Comparison of ENCODE assay signal across 8 cellular contexts in genomic region chr22:37843746-37844089, GRCh38. TPM values are rescaled to one million over a fixed set of nuclear protein-coding genes. Genes with fewer than 3 reads are reported as not detected.
DNase-seq lines count a peak whose midpoint lies in the region; ATAC-seq and TF ChIP-seq lines count a peak whose summit lies in the region.

No MANE protein-coding gene starts in this region.

- no peaks in the 10 kb centered on the region for H3K9me3 ChIP-seq in SJCRH30 (replicated peaks)
- H3K9me3 ChIP-seq in mammary epithelial cell (replicated peaks; ENCODE audit: insufficient read depth, low read length) = peaks cover 7% of the 10 kb centered on the region
- H3K9me3 ChIP-seq in right lobe of liver = no peaks in the 10 kb centered on the region

- WGBS in mammary epithelial cell (ENCODE audit: low coverage, missing lambda C conversion rate) = 6% methylated on average over 14 of the region's 46 CpGs
- 3% methylated on average over 8 of the region's 46 CpGs for WGBS in right lobe of liver (ENCODE audit: insufficient coverage, low coverage, low lambda C conversion rate, missing lambda C conversion rate)

- H3K27me3 ChIP-seq in SJCRH30 (no peaks in the 10 kb centered on the region), mammary epithelial cell (ENCODE audit: insufficient read depth, low read length) (no peaks in the 10 kb centered on the region), right lobe of liver (no peaks in the 10 kb centered on the region)

- CTCF ChIA-PET in mammary epithelial cell (lab: Charles Lee; ENCODE audit: low non-redundant PET) = interaction anchor here (0.5 to 0.7 kb wide), 3 partner anchors 20 to 874 kb away, joined by 3 to 7 read pairs (median 3); no protein-coding TSS in a partner anchor

- TF ChIP-seq CTCF in mammary epithelial cell (conservative IDR thresholded peaks at IDR 0.05 in 1 of 2, IDR thresholded peaks at IDR 0.05 in 1 of 2; ENCODE audit: extremely low read depth in 1 of 2, insufficient read depth in 1 of 2, low read depth in 1 of 2, low read length in 2 of 2) = no peak
- TF ChIP-seq CTCF in right lobe of liver (IDR thresholded peaks at IDR 0.05) = no peak

- H3K79me2 ChIP-seq in mammary epithelial cell (ENCODE audit: insufficient read depth, low read length) = peaks cover 48% of the 10 kb centered on the region

- H3K4me3 ChIP-seq in SJCRH30 (peak overlapping the region; percentile 72), mammary epithelial cell (replicated peaks in 1 of 3; ENCODE audit: insufficient read depth in 1 of 3, low read depth in 2 of 3, low read length in 3 of 3) (peak overlapping the region; percentile 73 to 78 (median 74)), right lobe of liver (peak overlapping the region; percentile 84 to 94 (median 86))

- DNase-seq in activated CD8-positive, alpha-beta memory T cell treated with anti-CD3 and anti-CD28 coated beads for 4 hours (ENCODE audit: low read depth in 2 of 2) = peak; percentile 7 to 15
- DNase-seq in activated CD8-positive, alpha-beta memory T cell treated with anti-CD3 and anti-CD28 coated beads for 24 hours = no peak
- DNase-seq in SJCRH30 (no peak), mammary epithelial cell (no peak), right lobe of liver (peak in 2 of 3 donors; percentile 64 to 69), NCI-H1417 (lab: John Stamatoyannopoulos, UW) (no peak)
- peak; percentile 42 to 43 for DNase-seq in stimulated activated CD8-positive, alpha-beta memory T cell treated with anti-CD3 and anti-CD28 coated beads, Interleukin-2, amount 100 ng/mL, for 48 hours (ENCODE audit: low read depth in 2 of 2)

- H4K20me1 ChIP-seq in mammary epithelial cell (ENCODE audit: insufficient read depth, low read length) = no peaks in the 10 kb centered on the region

- dilution Hi-C loops in mammary epithelial cell (cut with HindIII; ENCODE audit: low sequenced_read_pairs) = no loop called here

- H3K4me1 ChIP-seq in SJCRH30 (no peaks in the 10 kb centered on the region), mammary epithelial cell (ENCODE audit: insufficient read depth, low read length) (peaks cover 9% of the 10 kb centered on the region), right lobe of liver (peaks cover 0 to 16% (median 5%) of the 10 kb centered on the region in 4 donors)

- H3K36me3 ChIP-seq in SJCRH30 (peaks cover 8% of the 10 kb centered on the region; the same call in 1 of the 2 replicates), mammary epithelial cell (ENCODE audit: insufficient read depth, low read length) (no peaks in the 10 kb centered on the region), right lobe of liver (peaks cover 0 to 10% (median 4%) of the 10 kb centered on the region in 4 donors)

- no peak overlapping the region; the same call in 1 of the 2 replicates for H3K27ac ChIP-seq in SJCRH30
- H3K27ac ChIP-seq in mammary epithelial cell (ENCODE audit: insufficient read depth, low read depth, low read length) = peak overlapping the region; percentile 64
- H3K27ac ChIP-seq in right lobe of liver = peak overlapping the region; percentile 49 to 83 (median 69)

- in situ Hi-C loops in mammary epithelial cell (cut with MboI; ENCODE audit: low sequenced_read_pairs in 2 of 2) = no loop called here

- no peak for TF ChIP-seq POLR2A in right lobe of liver (IDR thresholded peaks at IDR 0.05)

- peak overlapping the region; percentile 71 for H3K4me2 ChIP-seq in mammary epithelial cell (ENCODE audit: insufficient read depth, low read depth, low read length)

- peak overlapping the region; percentile 89 for H2AFZ ChIP-seq in mammary epithelial cell (ENCODE audit: low read depth, low read length)

- ATAC-seq in HG02943 (IDR thresholded peaks at IDR 0.05; ENCODE audit: low read depth, unreplicated experiment) (peak; percentile 26), right lobe of liver (peak; percentile 38 to 47 (median 43))

- intact Hi-C loops in mammary epithelial cell (cut with micrococcal nuclease) = loop anchor here (2.0 kb wide), 1 partner anchor 37 kb away; the partner anchor contains the start of gene GCAT
- intact Hi-C loops in right lobe of liver (cut with DNase I) = no loop called here

- H3K9ac ChIP-seq in mammary epithelial cell (ENCODE audit: insufficient read depth, low read length) = peak overlapping the region; percentile 80

- BruUV-seq in mammary epithelial cell (replicated peaks; lab: Mats Ljungman, UMichigan) = no TSS peak

RNA-seq across cellular contexts. Expression of gene ANKRD54, which starts 0.4 kb away (rescaled TPM):
- total RNA-seq in SJCRH30 (2014; rRNA removed; shearing (Covaris generic)) = 17.1 and 18.2 TPM in 2 replicates
- 10 to 100 TPM; 20.3 to 20.5 TPM for total RNA-seq in mammary epithelial cell
- polyA plus RNA-seq in mammary epithelial cell = 22.3 TPM
- polyA minus RNA-seq in mammary epithelial cell = 21.3 TPM
- 10 to 100 TPM in 2 of 6 experiments, 1 to 10 TPM in 4; 7.3 to 20.7 (median 9.7) TPM for total RNA-seq in right lobe of liver

RNA-seq across cellular contexts. Expression of gene EIF3L, which starts 5.5 kb away (rescaled TPM):
- 647 and 707 TPM in 2 replicates for total RNA-seq in SJCRH30 (2014; rRNA removed; shearing (Covaris generic))
- total RNA-seq in mammary epithelial cell (100 to 1,000 TPM; 350 to 368 TPM), right lobe of liver (100 to 1,000 TPM; 117 to 200 (median 164) TPM)
- 693 TPM for polyA plus RNA-seq in mammary epithelial cell
- 476 TPM for polyA minus RNA-seq in mammary epithelial cell

RNA-seq across cellular contexts. Expression of gene GALR3, which starts 20.5 kb away (rescaled TPM):
- not detected in 2 replicates for total RNA-seq in SJCRH30 (2014; rRNA removed; shearing (Covaris generic))
- not detected for total RNA-seq in mammary epithelial cell
- polyA plus RNA-seq in mammary epithelial cell = not detected
- not detected for polyA minus RNA-seq in mammary epithelial cell
- under 1 TPM in 2 of 6 experiments, not detected in 4; 0.29 to 0.83 TPM for total RNA-seq in right lobe of liver

RNA-seq across cellular contexts. Expression of gene GCAT, which starts 36.0 kb away (rescaled TPM):
- 14.2 and 15.0 TPM in 2 replicates for total RNA-seq in SJCRH30 (2014; rRNA removed; shearing (Covaris generic))
- 10 to 100 TPM; 17.3 to 22.4 TPM for total RNA-seq in mammary epithelial cell
- polyA plus RNA-seq in mammary epithelial cell = 13.6 TPM
- 6.3 TPM for polyA minus RNA-seq in mammary epithelial cell
- total RNA-seq in right lobe of liver = 10 to 100 TPM; 21.9 to 43.0 (median 29.8) TPM

Comparison
In these comparisons a context has a peak if more than half of its experiments do, and no peak if none do; other contexts are left out.
1. DNase-seq: peak in activated CD8-positive, alpha-beta memory T cell treated with anti-CD3 and anti-CD28 coated beads for 4 hours (2 of 2), right lobe of liver (2 of 3) and stimulated activated CD8-positive, alpha-beta memory T cell treated with anti-CD3 and anti-CD28 coated beads, Interleukin-2, amount 100 ng/mL, for 48 hours (2 of 2); none in activated CD8-positive, alpha-beta memory T cell treated with anti-CD3 and anti-CD28 coated beads for 24 hours (single experiment), SJCRH30 (0 of 2), mammary epithelial cell (single experiment) and NCI-H1417 (0 of 3).
2. Peak in every context shown above with its lines, with median percentiles within 50 percentile points of each other: H3K4me3 ChIP-seq.